In genomic region chr1:178126790-178127189, GRCh38 we compare ENCODE assay signal across 9 cellular contexts. TPM values are rescaled to one million over a fixed set of nuclear protein-coding genes. Genes with fewer than 3 reads are reported as not detected.
DNase-seq lines count a peak whose midpoint lies in the region; ATAC-seq and TF ChIP-seq lines count a peak whose summit lies in the region.
"Had no signal": no experiment of that assay in that cellular context is flagged by ENCODE, and none has a peak within 500 bp of the region (broad histone marks: within the 10 kb centered on the region; RNA-seq: fewer than 3 reads in every experiment).

No MANE protein-coding gene starts in this region.

- intact Hi-C loops in adrenal gland (cut with DNase I) = no loop called here
- intact Hi-C loops in left colon (cut with DNase I, micrococcal nuclease) = no loop called here

- H3K36me3 ChIP-seq in adrenal gland (replicated peaks in 1 of 2) = no peaks in the 10 kb centered on the region

- 41 to 64% (median 49%) methylated on average over 1 of the region's 1 CpG for WGBS in adrenal gland, 4 donors

- H3K27me3 ChIP-seq in adrenal gland = no peaks in the 10 kb centered on the region

- H3K4me3 ChIP-seq in AG10803 (ENCODE audit: low read length) (no peak overlapping the region), adrenal gland (no peak overlapping the region)

- DNase-seq in AG10803 (ENCODE audit: low read depth) (peak; percentile 85), adrenal gland (peak in 4 of 7 donors; percentile 23 to 43 (median 34)), left colon (peak in 1 of 2 donors; percentile 31), NAMALWA (ENCODE audit: low spot score) (no peak), NCI-H146 (lab: John Stamatoyannopoulos, UW) (no peak), ureter (ENCODE audit: low spot score) (no peak)
- DNase-seq: activated T-cell treated with anti-CD3 and anti-CD28 coated beads, Interleukin-2, amount 50 U/mL, for 24 hours had no signal

- TF ChIP-seq CTCF in AG10803 (conservative IDR thresholded peaks at IDR 0.05; ENCODE audit: low read length) (0 out of 2 replicates have a peak, but pooled peaks have one; percentile 2), adrenal gland (IDR thresholded peaks at IDR 0.05) (no peak)

- H3K27ac ChIP-seq in adrenal gland = peak overlapping the region in 2 of 5 donors; percentile 53 to 64

- H3K9me3 ChIP-seq in adrenal gland (replicated peaks in 1 of 3) = no peaks in the 10 kb centered on the region

- ATAC-seq in HG02885 (IDR thresholded peaks at IDR 0.05; ENCODE audit: poor library complexity, unreplicated experiment) = peak; percentile 62
- peak; percentile 94 for ATAC-seq in left colon
- no peak for ATAC-seq in HG02970 (IDR thresholded peaks at IDR 0.05; ENCODE audit: low FRiP score, unreplicated experiment)

- peaks cover 7 to 27% of the 10 kb centered on the region in 2 donors for H3K4me1 ChIP-seq in adrenal gland (replicated peaks in 1 of 2)

- TF ChIP-seq POLR2A in adrenal gland (IDR thresholded peaks at IDR 0.05) = no peak

RNA-seq across cellular contexts. Expression of gene RASAL2, which starts 32.9 kb away (rescaled TPM):
- total RNA-seq in adrenal gland (10 to 100 TPM; 10.7 to 31.5 (median 15.0) TPM), left colon (10 to 100 TPM; 14.5 to 17.3 TPM), ureter (26.0 TPM)
- 10 to 100 TPM in 1 of 3 donors, 1 to 10 TPM in 2; 2.4 to 18.6 (median 4.4) TPM for polyA plus RNA-seq in adrenal gland

Comparison
In these comparisons a context has a peak if more than half of its experiments do, and no peak if none do; other contexts are left out.
1. DNase-seq: peak in AG10803 (single experiment) and adrenal gland (4 of 7); none in NAMALWA (single experiment), NCI-H146 (single experiment) and ureter (single experiment).